ENCODE assay signal across 21 cellular contexts in genomic region chr20:10538768-10539167, GRCh38.
DNase-seq lines count a peak whose midpoint lies in the region; ATAC-seq, FAIRE-seq and TF ChIP-seq lines count a peak whose summit lies in the region.
"Had no signal": no experiment of that assay in that cellular context is flagged by ENCODE, and none has a peak within 500 bp of the region (broad histone marks: within the 10 kb centered on the region; RNA-seq: fewer than 3 reads in every experiment).

No MANE protein-coding gene starts in this region.

- H3K27me3 ChIP-seq in A673 (replicated peaks; ENCODE audit: insufficient read depth, low read depth, low read length, poor library complexity), result no peaks in the 10 kb centered on the region
- H3K27me3 ChIP-seq in HCT116 (ENCODE audit: insufficient read depth, low read length), result no peaks in the 10 kb centered on the region
- H3K27me3 ChIP-seq: BE2C; BLaER1 treated with 17β-estradiol and CSF1 and Interleukin-3, amounts not matched to agents 10 nM and 100 nM had no signal

- RAD21 ChIA-PET in HCT116 (lab: Charles Lee; ENCODE audit: low non-redundant PET in 1 of 2, low total read pairs in 2 of 2, uncharacterized antibody in 2 of 2, unreplicated experiment in 2 of 2), result no interaction called here

- TF ChIP-seq POLR2A in A549 (IDR thresholded peaks at IDR 0.05; ENCODE audit: low read length) (no peak), HCT116 (IDR thresholded peaks at IDR 0.05; ENCODE audit: borderline replicate concordance, extremely low read depth, insufficient read depth, insufficient read length) (no peak), GM12891 (IDR thresholded peaks at IDR 0.05; ENCODE audit: low read depth, low read length) (no peak)

- H3K9me3 ChIP-seq in A549 (no peaks in the 10 kb centered on the region), A673 (ENCODE audit: low read depth, low read length, poor library complexity, severe bottlenecking) (no peaks in the 10 kb centered on the region), HCT116 (ENCODE audit: control insufficient read depth in 1 of 2, insufficient read depth in 1 of 2, low read depth in 1 of 2, low read length in 2 of 2) (no peaks in the 10 kb centered on the region), T-helper 17 cell (ENCODE audit: control insufficient read depth, low read length, poor library complexity, severe bottlenecking) (no peaks in the 10 kb centered on the region)
- H3K9me3 ChIP-seq: BE2C; BLaER1 treated with 17β-estradiol and CSF1 and Interleukin-3, amounts not matched to agents 10 nM and 100 nM had no signal

- no peaks in the 10 kb centered on the region for H4K20me1 ChIP-seq in HCT116 (ENCODE audit: insufficient read depth)

- ATAC-seq in A549 (no peak), HCT116 (no peak), T-helper 17 cell (no peak)

- H3K9ac ChIP-seq in HCT116 (ENCODE audit: low read length), result no peak overlapping the region
- H3K9ac ChIP-seq: BLaER1 treated with 17β-estradiol and CSF1 and Interleukin-3, amounts not matched to agents 10 nM and 100 nM; GM23248 had no signal

- H3K4me3 Mint-ChIP-seq in T-helper 17 cell, result no peak overlapping the region
- H3K4me3 Mint-ChIP-seq: CD14-positive monocyte; CD4-positive, alpha-beta T cell; CD8-positive, alpha-beta memory T cell had no signal

- TF ChIP-seq CTCF in A549 (IDR thresholded peaks at IDR 0.05), result no peak
- TF ChIP-seq CTCF in A673 (conservative IDR thresholded peaks at IDR 0.05; ENCODE audit: low read depth, low read length), result no peak
- TF ChIP-seq CTCF in HCT116 (IDR thresholded peaks at IDR 0.05 in 2 of 3, conservative IDR thresholded peaks at IDR 0.05 in 1 of 3; ENCODE audit: borderline replicate concordance in 1 of 3, insufficient read depth in 1 of 3, low read depth in 2 of 3, low read length in 2 of 3), result no peak

- BruUV-seq in A673 (replicated peaks; lab: Mats Ljungman, UMichigan) (no TSS peak), HCT116 (replicated peaks; lab: Mats Ljungman, UMichigan) (no TSS peak)

- H3K4me3 ChIP-seq in A549, result no peak overlapping the region
- H3K4me3 ChIP-seq in A673 (ENCODE audit: low read depth, low read length, poor library complexity, severe bottlenecking), result peak overlapping the region; percentile 21
- H3K4me3 ChIP-seq in HCT116 (replicated peaks in 1 of 2; ENCODE audit: low read depth in 1 of 2, low read length in 2 of 2), result no peak overlapping the region
- H3K4me3 ChIP-seq: BLaER1 treated with 17β-estradiol and CSF1 and Interleukin-3, amounts not matched to agents 10 nM and 100 nM; GM23248 had no signal

- POLR2A ChIA-PET in A549 (lab: Yijun Ruan, JAX), result no interaction called here
- POLR2A ChIA-PET in A673 (lab: Charles Lee; ENCODE audit: low non-redundant PET), result no interaction called here
- POLR2A ChIA-PET in HCT116 (lab: Charles Lee), result no interaction called here

- no peak for TF ChIP-seq EP300 in A549 (IDR thresholded peaks at IDR 0.05)

- H3K4me1 Mint-ChIP-seq in T-helper 17 cell, result peaks cover 27% of the 10 kb centered on the region

- H3K79me2 ChIP-seq in HCT116 (ENCODE audit: insufficient read depth, low read length), result no peaks in the 10 kb centered on the region

- intact Hi-C loops in A673 (cut with micrococcal nuclease; ENCODE audit: unreplicated experiment) (loop anchor here (5.0 to 10.0 kb wide), 4 partner anchors 106 to 561 kb away; partner anchors contain the start of gene MKKS), HCT116 (cut with micrococcal nuclease) (loop anchor here (5.0 kb wide), 2 partner anchors 561 to 921 kb away; no protein-coding TSS in a partner anchor)

- peak overlapping the region; percentile 84 to 92 for H3K27ac ChIP-seq in A549
- peak overlapping the region; percentile 90 for H3K27ac ChIP-seq in A673 (ENCODE audit: low read depth, low read length, poor library complexity, severe bottlenecking)
- peak overlapping the region; percentile 94; the same call in 1 of the 2 replicates for H3K27ac ChIP-seq in HCT116 (ENCODE audit: low read depth, low read length)
- H3K27ac ChIP-seq: BLaER1 treated with 17β-estradiol and CSF1 and Interleukin-3, amounts not matched to agents 10 nM and 100 nM; GM23248 had no signal

- 59% methylated on average over 1 of the region's 1 CpG for WGBS in A549 (ENCODE audit: missing lambda C conversion rate)

- CTCF ChIA-PET in A549 (lab: Yijun Ruan, JAX) (interaction anchor here (0.7 to 2.8 kb wide), 4 partner anchors 14 to 922 kb away, joined by 3 to 15 read pairs (median 4); no protein-coding TSS in a partner anchor), A673 (lab: Charles Lee) (interaction anchor here (0.9 kb wide), 1 partner anchor 68 kb away, joined by 6 read pairs; no protein-coding TSS in a partner anchor), HCT116 (lab: Charles Lee) (no interaction called here)

- peak overlapping the region; percentile 92 for H3K27ac Mint-ChIP-seq in T-helper 17 cell
- H3K27ac Mint-ChIP-seq: CD14-positive monocyte; CD4-positive, alpha-beta T cell had no signal

- H3K36me3 ChIP-seq in A673 (ENCODE audit: insufficient read depth, low read length, poor library complexity, severe bottlenecking) (no peaks in the 10 kb centered on the region), HCT116 (ENCODE audit: control insufficient read depth in 1 of 2, insufficient read depth in 2 of 2, low read length in 2 of 2) (no peaks in the 10 kb centered on the region)
- H3K36me3 ChIP-seq: BE2C; BLaER1 treated with 17β-estradiol and CSF1 and Interleukin-3, amounts not matched to agents 10 nM and 100 nM had no signal

- FAIRE-seq in A549 (lab: Jason Lieb, UNC) (peak; percentile 23), GM12891 (lab: Jason Lieb, UNC) (no peak)
- FAIRE-seq: G401.6, GM19239, H1 had no signal

- TF ChIP-seq RAD21 in A549 (conservative IDR thresholded peaks at IDR 0.05 in 1 of 2, IDR thresholded peaks at IDR 0.05 in 1 of 2) (no peak), HCT116 (IDR thresholded peaks at IDR 0.05; ENCODE audit: low read depth) (no peak)

- H3K4me1 ChIP-seq in A549, result peaks cover 70% of the 10 kb centered on the region
- peaks cover 56% of the 10 kb centered on the region for H3K4me1 ChIP-seq in A673 (ENCODE audit: insufficient read depth, low read length, poor library complexity, severe bottlenecking)
- peaks cover 67 to 69% of the 10 kb centered on the region in 2 experiments for H3K4me1 ChIP-seq in HCT116 (ENCODE audit: control insufficient read depth in 1 of 2, insufficient read depth in 2 of 2, low read length in 2 of 2)
- H3K4me1 ChIP-seq: BE2C had no signal

- H3K27me3 Mint-ChIP-seq in T-helper 17 cell, result no peaks in the 10 kb centered on the region
- H3K27me3 Mint-ChIP-seq: CD4-positive, alpha-beta T cell; CD8-positive, alpha-beta memory T cell had no signal

- no peak overlapping the region; the same call in 2 of the 3 replicates for H3K4me2 ChIP-seq in A549
- H3K4me2 ChIP-seq in HCT116 (ENCODE audit: low read length), result peak overlapping the region; percentile 75
- H3K4me2 ChIP-seq: BLaER1 treated with 17β-estradiol and CSF1 and Interleukin-3, amounts not matched to agents 10 nM and 100 nM had no signal

- H3K9me2 ChIP-seq in HCT116 (ENCODE audit: insufficient read depth), result no peaks in the 10 kb centered on the region

- no peak for DNase-seq in A549 (ENCODE audit: low read depth in 1 of 2, low spot score in 1 of 2)
- peak; percentile 40 for DNase-seq in A673 (ENCODE audit: low spot score)
- DNase-seq in HCT116 (ENCODE audit: low read depth, low spot score), result no peak
- no peak for DNase-seq in T-helper 17 cell
- DNase-seq in nucleus accumbens (lab: John Stamatoyannopoulos, UW), result no peak
- DNase-seq in GM12891 (ENCODE audit: insufficient read length, low spot score), result no peak
- DNase-seq: ACHN; AML-193; BE2C; CD4-positive, alpha-beta T cell; CD8-positive, alpha-beta memory T cell; DMS153; DND-41; GM23248; H7; HFFc6 had no signal

- no peak overlapping the region for H2AFZ ChIP-seq in HCT116 (ENCODE audit: low read depth, low read length, poor library complexity, severe bottlenecking)
- H2AFZ ChIP-seq: GM23248 had no signal

- peaks cover 3% of the 10 kb centered on the region for H3K36me3 Mint-ChIP-seq in T-helper 17 cell (ENCODE audit: low read depth)

TF ChIP-seq in A549, 52 proteins besides CTCF, POLR2A, EP300 and RAD21:
- no peak for TF ChIP-seq NFE2L2 (conservative IDR thresholded peaks at IDR 0.05; ENCODE audit: low read length)
- TF ChIP-seq CEBPB (IDR thresholded peaks at IDR 0.05), result no peak
- TF ChIP-seq TFCP2L1 (CRISPR knock-in tag; IDR thresholded peaks at IDR 0.05), result no peak
- TF ChIP-seq ZFP36 (IDR thresholded peaks at IDR 0.05; ENCODE audit: borderline replicate concordance, partially characterized antibody), result no peak
- no peak for TF ChIP-seq SMC3 (IDR thresholded peaks at IDR 0.05)
- TF ChIP-seq, protein P1, sequence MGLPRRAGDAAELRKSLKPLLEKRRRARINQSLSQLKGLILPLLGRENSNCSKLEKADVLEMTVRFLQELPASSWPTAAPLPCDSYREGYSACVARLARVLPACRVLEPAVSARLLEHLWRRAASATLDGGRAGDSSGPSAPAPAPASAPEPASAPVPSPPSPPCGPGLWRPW (IDR thresholded peaks at IDR 0.05), result no peak
- TF ChIP-seq RFX5 (IDR thresholded peaks at IDR 0.05), result no peak
- no peak for TF ChIP-seq EHMT2 (IDR thresholded peaks at IDR 0.05; ENCODE audit: low read depth)

TF ChIP-seq in HCT116, 20 proteins besides CTCF, POLR2A, EP300 and RAD21 (continues in another document):
- no peak for TF ChIP-seq ZNF274 (IDR thresholded peaks at IDR 0.05; ENCODE audit: low read depth, low read length)
- TF ChIP-seq ELF1 (IDR thresholded peaks at IDR 0.05; ENCODE audit: borderline replicate concordance, low read depth), result no peak

TF ChIP-seq in GM12891, 5 proteins besides CTCF, POLR2A, EP300 and RAD21:
- TF ChIP-seq TAF1 (IDR thresholded peaks at IDR 0.05; ENCODE audit: low read depth, low read length), result no peak
- no peak for TF ChIP-seq POLR2AphosphoS5 (IDR thresholded peaks at IDR 0.05; ENCODE audit: low read depth, low read length)
- TF ChIP-seq POU2F2 (IDR thresholded peaks at IDR 0.05; ENCODE audit: low read depth, low read length), result no peak
